Comparison of ENCODE assay signal across 1 cellular context in the genomic region with DNA sequence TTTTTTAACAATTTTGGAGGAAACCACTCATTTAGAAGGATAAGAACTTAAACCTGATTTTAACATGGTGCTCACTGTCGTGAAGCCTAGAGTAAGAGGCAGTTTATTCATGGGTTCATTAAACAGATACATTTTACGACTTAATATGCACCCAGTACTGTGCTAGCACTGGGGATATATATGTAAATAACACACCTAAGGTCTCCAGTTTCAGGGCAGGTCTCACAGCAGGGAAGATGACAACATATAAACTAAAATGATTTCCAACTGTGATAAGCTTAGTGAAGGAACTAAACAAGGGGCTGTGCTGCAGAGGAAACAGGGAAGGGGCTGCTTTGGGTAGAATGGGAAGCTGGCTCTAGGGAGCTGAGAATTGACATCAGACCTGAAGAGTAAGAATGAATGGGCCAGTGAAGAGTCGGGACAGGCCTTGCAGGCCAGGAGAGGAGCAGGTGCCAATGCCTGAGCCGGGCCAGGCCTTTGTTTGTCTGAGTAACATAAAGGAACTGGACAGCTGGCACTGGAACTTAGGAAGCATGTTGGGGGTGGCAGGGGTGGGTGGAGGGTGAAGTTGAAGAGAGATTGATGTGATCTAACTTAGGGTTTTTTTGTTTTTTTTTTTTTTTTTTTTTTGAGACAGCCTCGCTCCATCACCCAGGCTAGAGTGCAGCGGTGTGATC.
TF ChIP-seq lines count a peak whose summit lies in the region.

No MANE protein-coding gene starts in this region.

TF ChIP-seq in K562, 482 proteins besides CTCF, POLR2A, EP300 and RAD21:
- TF ChIP-seq CHCHD3 (CRISPR knock-in tag; IDR thresholded peaks at IDR 0.05), result no peak
- no peak for TF ChIP-seq GATA2 (CRISPR knock-in tag; IDR thresholded peaks at IDR 0.05)
- TF ChIP-seq TBL1XR1 (IDR thresholded peaks at IDR 0.05; ENCODE audit: low read length in 2 of 2), result no peak
- no peak for TF ChIP-seq C11orf30 (IDR thresholded peaks at IDR 0.05; ENCODE audit: low read depth)
- TF ChIP-seq, protein P1, sequence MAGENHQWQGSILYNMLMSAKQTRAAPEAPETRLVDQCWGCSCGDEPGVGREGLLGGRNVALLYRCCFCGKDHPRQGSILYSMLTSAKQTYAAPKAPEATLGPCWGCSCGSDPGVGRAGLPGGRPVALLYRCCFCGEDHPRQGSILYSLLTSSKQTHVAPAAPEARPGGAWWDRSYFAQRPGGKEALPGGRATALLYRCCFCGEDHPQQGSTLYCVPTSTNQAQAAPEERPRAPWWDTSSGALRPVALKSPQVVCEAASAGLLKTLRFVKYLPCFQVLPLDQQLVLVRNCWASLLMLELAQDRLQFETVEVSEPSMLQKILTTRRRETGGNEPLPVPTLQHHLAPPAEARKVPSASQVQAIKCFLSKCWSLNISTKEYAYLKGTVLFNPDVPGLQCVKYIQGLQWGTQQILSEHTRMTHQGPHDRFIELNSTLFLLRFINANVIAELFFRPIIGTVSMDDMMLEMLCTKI (IDR thresholded peaks at IDR 0.05; ENCODE audit: partially characterized antibody), result no peak
- TF ChIP-seq SRSF7 (optimal IDR thresholded peaks at IDR 0.05; ENCODE audit: low read depth, low read length), result no peak
- TF ChIP-seq POLR2AphosphoS2 (IDR thresholded peaks at IDR 0.05; ENCODE audit: low read length), result no peak
- TF ChIP-seq CHD1 (IDR thresholded peaks at IDR 0.05; ENCODE audit: low read length), result no peak
- no peak for TF ChIP-seq KLF6 (CRISPR knock-in tag; IDR thresholded peaks at IDR 0.05; ENCODE audit: borderline replicate concordance)
- TF ChIP-seq ZC3H4 (CRISPR knock-in tag; IDR thresholded peaks at IDR 0.05; ENCODE audit: borderline replicate concordance), result no peak
- TF ChIP-seq, protein P2, sequence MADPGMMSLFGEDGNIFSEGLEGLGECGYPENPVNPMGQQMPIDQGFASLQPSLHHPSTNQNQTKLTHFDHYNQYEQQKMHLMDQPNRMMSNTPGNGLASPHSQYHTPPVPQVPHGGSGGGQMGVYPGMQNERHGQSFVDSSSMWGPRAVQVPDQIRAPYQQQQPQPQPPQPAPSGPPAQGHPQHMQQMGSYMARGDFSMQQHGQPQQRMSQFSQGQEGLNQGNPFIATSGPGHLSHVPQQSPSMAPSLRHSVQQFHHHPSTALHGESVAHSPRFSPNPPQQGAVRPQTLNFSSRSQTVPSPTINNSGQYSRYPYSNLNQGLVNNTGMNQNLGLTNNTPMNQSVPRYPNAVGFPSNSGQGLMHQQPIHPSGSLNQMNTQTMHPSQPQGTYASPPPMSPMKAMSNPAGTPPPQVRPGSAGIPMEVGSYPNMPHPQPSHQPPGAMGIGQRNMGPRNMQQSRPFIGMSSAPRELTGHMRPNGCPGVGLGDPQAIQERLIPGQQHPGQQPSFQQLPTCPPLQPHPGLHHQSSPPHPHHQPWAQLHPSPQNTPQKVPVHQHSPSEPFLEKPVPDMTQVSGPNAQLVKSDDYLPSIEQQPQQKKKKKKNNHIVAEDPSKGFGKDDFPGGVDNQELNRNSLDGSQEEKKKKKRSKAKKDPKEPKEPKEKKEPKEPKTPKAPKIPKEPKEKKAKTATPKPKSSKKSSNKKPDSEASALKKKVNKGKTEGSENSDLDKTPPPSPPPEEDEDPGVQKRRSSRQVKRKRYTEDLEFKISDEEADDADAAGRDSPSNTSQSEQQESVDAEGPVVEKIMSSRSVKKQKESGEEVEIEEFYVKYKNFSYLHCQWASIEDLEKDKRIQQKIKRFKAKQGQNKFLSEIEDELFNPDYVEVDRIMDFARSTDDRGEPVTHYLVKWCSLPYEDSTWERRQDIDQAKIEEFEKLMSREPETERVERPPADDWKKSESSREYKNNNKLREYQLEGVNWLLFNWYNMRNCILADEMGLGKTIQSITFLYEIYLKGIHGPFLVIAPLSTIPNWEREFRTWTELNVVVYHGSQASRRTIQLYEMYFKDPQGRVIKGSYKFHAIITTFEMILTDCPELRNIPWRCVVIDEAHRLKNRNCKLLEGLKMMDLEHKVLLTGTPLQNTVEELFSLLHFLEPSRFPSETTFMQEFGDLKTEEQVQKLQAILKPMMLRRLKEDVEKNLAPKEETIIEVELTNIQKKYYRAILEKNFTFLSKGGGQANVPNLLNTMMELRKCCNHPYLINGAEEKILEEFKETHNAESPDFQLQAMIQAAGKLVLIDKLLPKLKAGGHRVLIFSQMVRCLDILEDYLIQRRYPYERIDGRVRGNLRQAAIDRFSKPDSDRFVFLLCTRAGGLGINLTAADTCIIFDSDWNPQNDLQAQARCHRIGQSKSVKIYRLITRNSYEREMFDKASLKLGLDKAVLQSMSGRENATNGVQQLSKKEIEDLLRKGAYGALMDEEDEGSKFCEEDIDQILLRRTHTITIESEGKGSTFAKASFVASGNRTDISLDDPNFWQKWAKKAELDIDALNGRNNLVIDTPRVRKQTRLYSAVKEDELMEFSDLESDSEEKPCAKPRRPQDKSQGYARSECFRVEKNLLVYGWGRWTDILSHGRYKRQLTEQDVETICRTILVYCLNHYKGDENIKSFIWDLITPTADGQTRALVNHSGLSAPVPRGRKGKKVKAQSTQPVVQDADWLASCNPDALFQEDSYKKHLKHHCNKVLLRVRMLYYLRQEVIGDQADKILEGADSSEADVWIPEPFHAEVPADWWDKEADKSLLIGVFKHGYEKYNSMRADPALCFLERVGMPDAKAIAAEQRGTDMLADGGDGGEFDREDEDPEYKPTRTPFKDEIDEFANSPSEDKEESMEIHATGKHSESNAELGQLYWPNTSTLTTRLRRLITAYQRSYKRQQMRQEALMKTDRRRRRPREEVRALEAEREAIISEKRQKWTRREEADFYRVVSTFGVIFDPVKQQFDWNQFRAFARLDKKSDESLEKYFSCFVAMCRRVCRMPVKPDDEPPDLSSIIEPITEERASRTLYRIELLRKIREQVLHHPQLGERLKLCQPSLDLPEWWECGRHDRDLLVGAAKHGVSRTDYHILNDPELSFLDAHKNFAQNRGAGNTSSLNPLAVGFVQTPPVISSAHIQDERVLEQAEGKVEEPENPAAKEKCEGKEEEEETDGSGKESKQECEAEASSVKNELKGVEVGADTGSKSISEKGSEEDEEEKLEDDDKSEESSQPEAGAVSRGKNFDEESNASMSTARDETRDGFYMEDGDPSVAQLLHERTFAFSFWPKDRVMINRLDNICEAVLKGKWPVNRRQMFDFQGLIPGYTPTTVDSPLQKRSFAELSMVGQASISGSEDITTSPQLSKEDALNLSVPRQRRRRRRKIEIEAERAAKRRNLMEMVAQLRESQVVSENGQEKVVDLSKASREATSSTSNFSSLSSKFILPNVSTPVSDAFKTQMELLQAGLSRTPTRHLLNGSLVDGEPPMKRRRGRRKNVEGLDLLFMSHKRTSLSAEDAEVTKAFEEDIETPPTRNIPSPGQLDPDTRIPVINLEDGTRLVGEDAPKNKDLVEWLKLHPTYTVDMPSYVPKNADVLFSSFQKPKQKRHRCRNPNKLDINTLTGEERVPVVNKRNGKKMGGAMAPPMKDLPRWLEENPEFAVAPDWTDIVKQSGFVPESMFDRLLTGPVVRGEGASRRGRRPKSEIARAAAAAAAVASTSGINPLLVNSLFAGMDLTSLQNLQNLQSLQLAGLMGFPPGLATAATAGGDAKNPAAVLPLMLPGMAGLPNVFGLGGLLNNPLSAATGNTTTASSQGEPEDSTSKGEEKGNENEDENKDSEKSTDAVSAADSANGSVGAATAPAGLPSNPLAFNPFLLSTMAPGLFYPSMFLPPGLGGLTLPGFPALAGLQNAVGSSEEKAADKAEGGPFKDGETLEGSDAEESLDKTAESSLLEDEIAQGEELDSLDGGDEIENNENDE (IDR thresholded peaks at IDR 0.05; ENCODE audit: low read depth, low read length), result no peak
- no peak for TF ChIP-seq ZNF165 (CRISPR knock-in tag; IDR thresholded peaks at IDR 0.05; ENCODE audit: borderline replicate concordance)
- TF ChIP-seq, protein P3, sequence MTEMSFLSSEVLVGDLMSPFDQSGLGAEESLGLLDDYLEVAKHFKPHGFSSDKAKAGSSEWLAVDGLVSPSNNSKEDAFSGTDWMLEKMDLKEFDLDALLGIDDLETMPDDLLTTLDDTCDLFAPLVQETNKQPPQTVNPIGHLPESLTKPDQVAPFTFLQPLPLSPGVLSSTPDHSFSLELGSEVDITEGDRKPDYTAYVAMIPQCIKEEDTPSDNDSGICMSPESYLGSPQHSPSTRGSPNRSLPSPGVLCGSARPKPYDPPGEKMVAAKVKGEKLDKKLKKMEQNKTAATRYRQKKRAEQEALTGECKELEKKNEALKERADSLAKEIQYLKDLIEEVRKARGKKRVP (CRISPR knock-in tag; IDR thresholded peaks at IDR 0.05), result no peak
- TF ChIP-seq SUPT5H (IDR thresholded peaks at IDR 0.05), result no peak
- TF ChIP-seq TGIF2 (CRISPR knock-in tag; IDR thresholded peaks at IDR 0.05), result no peak
- TF ChIP-seq, protein P4, sequence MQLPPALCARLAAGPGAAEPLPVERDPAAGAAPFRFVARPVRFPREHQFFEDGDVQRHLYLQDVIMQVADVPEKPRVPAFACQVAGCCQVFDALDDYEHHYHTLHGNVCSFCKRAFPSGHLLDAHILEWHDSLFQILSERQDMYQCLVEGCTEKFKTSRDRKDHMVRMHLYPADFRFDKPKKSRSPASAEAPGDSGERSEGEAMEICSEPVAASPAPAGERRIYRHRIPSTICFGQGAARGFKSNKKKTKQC (CRISPR knock-in tag; IDR thresholded peaks at IDR 0.05), result no peak
- TF ChIP-seq ZEB2 (IDR thresholded peaks at IDR 0.05), result no peak
- TF ChIP-seq GATAD2A (IDR thresholded peaks at IDR 0.05), result no peak
- no peak for TF ChIP-seq FOXA1 (IDR thresholded peaks at IDR 0.05; ENCODE audit: borderline replicate concordance)
- TF ChIP-seq POLR2AphosphoS5 (IDR thresholded peaks at IDR 0.05; ENCODE audit: control insufficient read depth, insufficient read depth, low read depth, low read length), result no peak
